ENCODE assay signal across 16 cellular contexts in genomic region chr1:56585985-56586384, GRCh38. TPM values are rescaled to one million over a fixed set of nuclear protein-coding genes. Genes with fewer than 3 reads are reported as not detected.
"Had no signal": no experiment of that assay in that cellular context is flagged by ENCODE, and none has a peak within 500 bp of the region (broad histone marks: within the 10 kb centered on the region; RNA-seq: fewer than 3 reads in every experiment).

No MANE protein-coding gene starts in this region.

- DNase-seq: activated CD4-positive, alpha-beta T cell treated with anti-CD3 and anti-CD28 coated beads for 1 hour; activated CD4-positive, alpha-beta T cell treated with anti-CD3 and anti-CD28 coated beads, Interleukin-2, amount 50 U/mL, for 48 hours; activated naive CD4-positive, alpha-beta T cell treated with anti-CD3 and anti-CD28 coated beads, Interleukin-2, amount 10 ng/mL, durations not matched to agents 7 days and 5 days; activated T-cell treated with anti-CD3 and anti-CD28 coated beads, Interleukin-2, amount 50 U/mL, for 24 hours; mucosa of descending colon; naive thymus-derived CD4-positive, alpha-beta T cell; retina; stimulated activated CD4-positive, alpha-beta T cell treated with anti-CD3 and anti-CD28 coated beads, Interleukin-2, amount 100 ng/mL, for 48 hours; thyroid gland; uterus had no signal

- H3K36me3 ChIP-seq: ascending aorta, breast epithelium, gastroesophageal sphincter, thyroid gland, uterus had no signal

- H3K9me3 ChIP-seq: ascending aorta, breast epithelium, gastroesophageal sphincter, mucosa of descending colon, thyroid gland, uterus had no signal

- H3K27me3 ChIP-seq: ascending aorta, breast epithelium, gastroesophageal sphincter, thyroid gland, uterus had no signal

- H3K4me3 ChIP-seq: ascending aorta, breast epithelium, gastroesophageal sphincter, mucosa of descending colon, thyroid gland, uterus had no signal

- H3K4me1 ChIP-seq: ascending aorta, breast epithelium, gastroesophageal sphincter, uterus had no signal

- ATAC-seq: left lobe of liver; mucosa of descending colon; naive thymus-derived CD4-positive, alpha-beta T cell; stimulated activated memory B cell treated with anti-CD40 and anti-IgM and Interleukin-4, amounts not matched to agents 10 μg/mL and 1 μg/mL and 100 μg/mL, for 72 hours had no signal

- H3K27ac ChIP-seq: ascending aorta, breast epithelium, gastroesophageal sphincter, thyroid gland, uterus, VCaP had no signal

RNA-seq across cellular contexts. Expression of gene PLPP3, which starts 6.6 kb away (rescaled TPM):
- polyA plus RNA-seq: naive thymus-derived CD4-positive, alpha-beta T cell had no signal

RNA-seq across cellular contexts. Expression of gene PRKAA2, which starts 59.1 kb away (rescaled TPM):
- total RNA-seq: naive thymus-derived CD4-positive, alpha-beta T cell had no signal
- polyA plus RNA-seq: naive thymus-derived CD4-positive, alpha-beta T cell had no signal
